In genomic region chr3:111668912-111669488, GRCh38 we compare ENCODE assay signal across 8 cellular contexts. TPM values are rescaled to one million over a fixed set of nuclear protein-coding genes. Genes with fewer than 3 reads are reported as not detected.
DNase-seq lines count a peak whose midpoint lies in the region; ATAC-seq and TF ChIP-seq lines count a peak whose summit lies in the region.

No MANE protein-coding gene starts in this region.

- TF ChIP-seq CTCF in LNCaP clone FGC (IDR thresholded peaks at IDR 0.05; ENCODE audit: control insufficient read depth, extremely low read depth, insufficient read depth) (peak; percentile 82), colonic mucosa (IDR thresholded peaks at IDR 0.05) (peak; percentile 76), lung (IDR thresholded peaks at IDR 0.05; ENCODE audit: control extremely low read depth, extremely low read depth) (peak; percentile 71)

- H3K9ac ChIP-seq in colonic mucosa (ENCODE audit: low read depth in 2 of 2, low read length in 2 of 2), result no peak overlapping the region

- H3K27me3 ChIP-seq in colonic mucosa (no peaks in the 10 kb centered on the region), lung (ENCODE audit: control insufficient read depth, insufficient read depth) (no peaks in the 10 kb centered on the region), aorta (ENCODE audit: control insufficient read depth in 1 of 2, insufficient read depth in 2 of 2, low read length in 1 of 2) (no peaks in the 10 kb centered on the region)

- no peaks in the 10 kb centered on the region for H3K36me3 ChIP-seq in colonic mucosa
- H3K36me3 ChIP-seq in lung (ENCODE audit: control insufficient read depth in 2 of 2, insufficient read depth in 2 of 2, low read length in 2 of 2), result no peaks in the 10 kb centered on the region
- no peaks in the 10 kb centered on the region for H3K36me3 ChIP-seq in aorta (ENCODE audit: control insufficient read depth in 1 of 2, insufficient read depth in 2 of 2, low read length in 1 of 2)

- peak; percentile 51 for ATAC-seq in GM21717 (IDR thresholded peaks at IDR 0.05; ENCODE audit: unreplicated experiment)
- peak; percentile 75 for ATAC-seq in lung (ENCODE audit: insufficient read depth, low FRiP score)
- peak; percentile 84 for ATAC-seq in aorta (ENCODE audit: low FRiP score)
- ATAC-seq in GM19467 (IDR thresholded peaks at IDR 0.05; ENCODE audit: unreplicated experiment), result no peak

- H3K4me1 ChIP-seq in colonic mucosa, result peaks cover 4% of the 10 kb centered on the region
- peaks cover 0 to 2% of the 10 kb centered on the region in 2 donors for H3K4me1 ChIP-seq in lung (ENCODE audit: control insufficient read depth in 2 of 2, insufficient read depth in 2 of 2, low read length in 2 of 2)
- H3K4me1 ChIP-seq in aorta (ENCODE audit: control insufficient read depth in 1 of 2, insufficient read depth in 2 of 2, low read length in 2 of 2), result no peaks in the 10 kb centered on the region

- DNase-seq in DMS79 (lab: John Stamatoyannopoulos, UW), result peak; percentile 25
- DNase-seq in LNCaP clone FGC (ENCODE audit: low read depth), result no peak
- DNase-seq in RKO (ENCODE audit: low spot score), result peak; percentile 85
- no peak for DNase-seq in colonic mucosa
- no peak for DNase-seq in lung (ENCODE audit: low spot score)
- no peak for DNase-seq in aorta

- WGBS in lung, 2 donors, result 29 to 31% methylated on average over 5 of the region's 5 CpGs
- 19 to 23% methylated on average over 5 of the region's 5 CpGs for WGBS in aorta, 2 donors

- H3K4me3 ChIP-seq in LNCaP clone FGC (ENCODE audit: low read depth, low read length) (no peak overlapping the region), colonic mucosa (no peak overlapping the region), lung (no peak overlapping the region), aorta (ENCODE audit: low read length in 2 of 2) (no peak overlapping the region)

- intact Hi-C loops in colonic mucosa (cut with DNase I), result loop anchor here (2.0 to 5.0 kb wide), 3 partner anchors 22 to 300 kb away; no protein-coding TSS in a partner anchor
- intact Hi-C loops in aorta (cut with DNase I), result loop anchor here in 1 of 2 donors (2.0 kb wide), 1 partner anchor 344 kb away; no protein-coding TSS in a partner anchor

- H3K9me3 ChIP-seq in colonic mucosa (no peaks in the 10 kb centered on the region), lung (ENCODE audit: control insufficient read depth in 2 of 2, insufficient read depth in 1 of 2, low read length in 1 of 2) (no peaks in the 10 kb centered on the region), aorta (ENCODE audit: control insufficient read depth, low read length) (no peaks in the 10 kb centered on the region)

- H3K27ac ChIP-seq in colonic mucosa, result no peak overlapping the region
- H3K27ac ChIP-seq in lung (ENCODE audit: low read depth in 1 of 2, low read length in 1 of 2), result no peak overlapping the region
- no peak overlapping the region for H3K27ac ChIP-seq in aorta (ENCODE audit: low read depth in 1 of 2, low read length in 2 of 2)

RNA-seq across cellular contexts. Expression of gene PLCXD2, which starts 5.5 kb away (rescaled TPM):
- total RNA-seq in colonic mucosa, result 1 to 10 TPM; 4.2 to 4.9 TPM
- 1 to 10 TPM; 4.0 to 6.4 TPM for total RNA-seq in lung
- polyA plus RNA-seq in lung, result 10 to 100 TPM in 1 of 2 donors, 1 to 10 TPM in 1; 8.4 to 17.7 TPM
- total RNA-seq in aorta, result 1 to 10 TPM; 1.1 to 1.3 TPM
- under 1 TPM in 1 of 2 donors, not detected in 1; 0.15 TPM for polyA plus RNA-seq in aorta

Comparison
In these comparisons a context has a peak if more than half of its experiments do, and no peak if none do; other contexts are left out.
1. DNase-seq: peak in DMS79 (single experiment) and RKO (single experiment); none in LNCaP clone FGC (single experiment), colonic mucosa (single experiment), lung (single experiment) and aorta (0 of 2).
2. Peak in every context shown above with its lines, with median percentiles within 50 percentile points of each other: CTCF ChIP-seq.